10 cellular contexts compared by ENCODE assay signal in genomic region chr3:126858887-126859286, GRCh38.
DNase-seq lines count a peak whose midpoint lies in the region; ATAC-seq, FAIRE-seq and TF ChIP-seq lines count a peak whose summit lies in the region.
"Had no signal": no experiment of that assay in that cellular context is flagged by ENCODE, and none has a peak within 500 bp of the region (broad histone marks: within the 10 kb centered on the region; RNA-seq: fewer than 3 reads in every experiment).

No MANE protein-coding gene starts in this region.

- peak; percentile 98 for FAIRE-seq in bronchial epithelial cell (lab: Jason Lieb, UNC)

- no peak overlapping the region for H3K4me3 ChIP-seq in bronchial epithelial cell (ENCODE audit: low read depth, low read length)
- H3K4me3 ChIP-seq in mucosa of descending colon, result no peak overlapping the region

- no peaks in the 10 kb centered on the region for H3K27me3 ChIP-seq in bronchial epithelial cell (ENCODE audit: control insufficient read depth, insufficient read depth, low read length)

- TF ChIP-seq CTCF in bronchial epithelial cell (IDR thresholded peaks at IDR 0.05; ENCODE audit: insufficient read depth, low read length, severe bottlenecking), result no peak
- no peak for TF ChIP-seq CTCF in mucosa of descending colon (IDR thresholded peaks at IDR 0.05)

- DNase-seq in EL (peak; percentile 98), NCI-H146 (lab: John Stamatoyannopoulos, UW) (peak; percentile 100), bronchial epithelial cell (ENCODE audit: low read depth) (peak; percentile 100), mucosa of descending colon (no peak), NCI-H187 treated with DMSO at 0.1 percent for 48 hours (lab: John Stamatoyannopoulos, UW) (no peak), HuH-7 (ENCODE audit: low spot score) (no peak), foreskin melanocyte (no peak)
- DNase-seq: stimulated activated naive B cell treated with anti-CD40 and anti-IgM and Interleukin-4, amounts not matched to agents 10 μg/mL and 1 μg/mL and 100 μg/mL, for 72 hours; T-helper 9 cell had no signal

- intact Hi-C loops in mucosa of descending colon (cut with DNase I, micrococcal nuclease), result no loop called here

- ATAC-seq in mucosa of descending colon (peak; percentile 17), HG03342 (IDR thresholded peaks at IDR 0.05; ENCODE audit: unreplicated experiment) (no peak)
- ATAC-seq: stimulated activated naive B cell treated with anti-CD40 and anti-IgM and Interleukin-4, amounts not matched to agents 10 μg/mL and 1 μg/mL and 100 μg/mL, for 72 hours had no signal

- no peaks in the 10 kb centered on the region for H3K9me3 ChIP-seq in mucosa of descending colon

- H3K4me1 ChIP-seq in mucosa of descending colon (ENCODE audit: low read depth), result no peaks in the 10 kb centered on the region

- H3K36me3 ChIP-seq in bronchial epithelial cell (ENCODE audit: control insufficient read depth, insufficient read depth, low read length), result no peaks in the 10 kb centered on the region
- no peaks in the 10 kb centered on the region for H3K36me3 ChIP-seq in mucosa of descending colon (ENCODE audit: low read depth)

Comparison
In these comparisons a context has a peak if more than half of its experiments do, and no peak if none do; other contexts are left out.
1. DNase-seq: peak in EL (single experiment), NCI-H146 (single experiment) and bronchial epithelial cell (single experiment); none in mucosa of descending colon (0 of 3), NCI-H187 treated with DMSO at 0.1 percent for 48 hours (single experiment), HuH-7 (single experiment) and foreskin melanocyte (single experiment).